9 cellular contexts compared by ENCODE assay signal in the genomic region with DNA sequence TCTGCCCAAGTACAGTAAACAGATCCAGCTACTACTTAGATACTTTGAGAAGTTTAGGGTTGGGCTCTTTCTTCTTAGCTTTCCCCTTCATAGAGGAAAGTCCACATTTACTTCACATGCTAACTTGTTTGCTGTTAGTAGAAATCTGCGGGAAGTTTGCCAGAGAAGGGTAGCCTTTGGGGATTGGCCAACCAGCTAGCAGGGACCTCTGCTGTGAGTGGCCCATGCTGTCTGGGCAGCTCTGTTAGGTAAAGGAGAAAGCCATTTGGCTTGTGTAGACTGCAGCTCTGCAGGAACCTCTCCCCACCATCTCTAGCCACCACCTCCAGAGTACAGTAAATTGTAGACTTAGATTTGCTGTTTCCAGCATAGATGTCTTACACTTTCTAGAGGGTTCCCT.
"Had no signal": no experiment of that assay in that cellular context is flagged by ENCODE, and none has a peak within 500 bp of the region (broad histone marks: within the 10 kb centered on the region; RNA-seq: fewer than 3 reads in every experiment).

No MANE protein-coding gene starts in this region.

- H3K4me2 ChIP-seq: GM23338 had no signal

- H3K36me3 Mint-ChIP-seq: IgD-negative memory B cell had no signal

- H2AFZ ChIP-seq: GM23338 had no signal

- DNase-seq: H9, HCEC 1CT, KBM-7 had no signal

- ATAC-seq: GM23338, HepG2 had no signal

- H3K9me3 Mint-ChIP-seq: GM23338, H9 had no signal

- H3K27ac ChIP-seq: HL-60 had no signal

- H3K27ac Mint-ChIP-seq: GM23338, H9, IgD-negative memory B cell had no signal

- H3K4me3 ChIP-seq: GM23338 had no signal

- H3K4me3 Mint-ChIP-seq: GM23338, H9, IgD-negative memory B cell had no signal

- FAIRE-seq: H1, H54, HepG2 had no signal

- H3K4me1 Mint-ChIP-seq: GM23338, H9 had no signal
